In genomic region chr19:5934779-5935472, GRCh38 we compare ENCODE assay signal across 13 cellular contexts. TPM values are rescaled to one million over a fixed set of nuclear protein-coding genes. Genes with fewer than 3 reads are reported as not detected.
DNase-seq lines count a peak whose midpoint lies in the region; ATAC-seq and TF ChIP-seq lines count a peak whose summit lies in the region.
"Had no signal": no experiment of that assay in that cellular context is flagged by ENCODE, and none has a peak within 500 bp of the region (broad histone marks: within the 10 kb centered on the region; RNA-seq: fewer than 3 reads in every experiment).

No MANE protein-coding gene starts in this region.

- TF ChIP-seq CTCF in AG10803 (conservative IDR thresholded peaks at IDR 0.05; ENCODE audit: low read length) (no peak), fibroblast of mammary gland (conservative IDR thresholded peaks at IDR 0.05; ENCODE audit: control insufficient read depth, insufficient read depth, low read depth, low read length) (no peak), omental fat pad (IDR thresholded peaks at IDR 0.05) (no peak), testis (IDR thresholded peaks at IDR 0.05) (no peak)

- no peaks in the 10 kb centered on the region for H3K36me3 ChIP-seq in testis (ENCODE audit: low read depth, missing control alignments)

- H3K9me3 ChIP-seq in testis: no peaks in the 10 kb centered on the region
- H3K9me3 ChIP-seq: SJSA1 had no signal

- peak; percentile 63 for DNase-seq in AG10803 (ENCODE audit: low read depth)
- DNase-seq in RPMI7951 (ENCODE audit: low read depth): peak; percentile 64
- peak; percentile 86 for DNase-seq in fibroblast of mammary gland (ENCODE audit: low read depth)
- DNase-seq in omental fat pad (ENCODE audit: low spot score): no peak
- no peak for DNase-seq in testis
- DNase-seq in C1 segment of cervical spinal cord (lab: John Stamatoyannopoulos, UW): no peak
- no peak for DNase-seq in A172 (ENCODE audit: low spot score)
- DNase-seq: activated CD8-positive, alpha-beta T cell treated with anti-CD3 and anti-CD28 coated beads, Interleukin-2, amount 10 ng/mL, durations not matched to agents 7 days and 5 days; central memory CD4-positive, alpha-beta T cell; immature natural killer cell; NCI-H2081 had no signal

- no peaks in the 10 kb centered on the region for H3K27me3 ChIP-seq in testis
- H3K27me3 ChIP-seq: SJSA1 had no signal

- ATAC-seq in omental fat pad (ENCODE audit: low FRiP score) (peak; percentile 27), HG02840 (IDR thresholded peaks at IDR 0.05; ENCODE audit: low FRiP score, unreplicated experiment) (no peak)
- ATAC-seq: activated CD8-positive, alpha-beta T cell treated with anti-CD3 and anti-CD28 coated beads, Interleukin-2, amount 10 ng/mL, durations not matched to agents 7 days and 5 days had no signal

- TF ChIP-seq POLR2A in testis (IDR thresholded peaks at IDR 0.05): no peak

- peaks cover 19% of the 10 kb centered on the region for H3K4me1 ChIP-seq in testis
- H3K4me1 ChIP-seq: SJSA1 had no signal

- no peak overlapping the region for H3K4me3 ChIP-seq in AG10803 (ENCODE audit: low read length)
- H3K4me3 ChIP-seq in fibroblast of mammary gland (ENCODE audit: control insufficient read depth, low read depth, low read length): peak overlapping the region; percentile 3
- H3K4me3 ChIP-seq in testis: no peak overlapping the region
- H3K4me3 ChIP-seq: SJSA1 had no signal

- 52% methylated on average over 16 of the region's 16 CpGs for WGBS in testis, 2 donors

- no peak overlapping the region for H3K27ac ChIP-seq in testis
- H3K27ac ChIP-seq: SJSA1 had no signal

- intact Hi-C loops in testis (cut with DNase I; ENCODE audit: low total_unique reads): no loop called here

RNA-seq across cellular contexts. Expression of gene CAPS, which starts 20.9 kb away (rescaled TPM):
- total RNA-seq in RPMI7951 (2014; rRNA removed; shearing (Covaris generic)): 1.6 and 1.8 TPM in 2 replicates
- total RNA-seq in omental fat pad: 1 to 10 TPM; 2.3 to 9.0 (median 4.6) TPM
- 10 to 100 TPM in 1 of 2 donors, 1 to 10 TPM in 1; 9.4 to 13.9 TPM for total RNA-seq in testis
- 20.9 TPM for polyA plus RNA-seq in testis (ENCODE audit: insufficient read depth, low read depth, low replicate concordance)
- total RNA-seq in A172 (2014; rRNA removed; shearing (Covaris generic)): 12.0 and 15.0 TPM in 2 replicates

RNA-seq across cellular contexts. Expression of gene VMAC, which starts 30.3 kb away (rescaled TPM):
- 1.4 and 1.5 TPM in 2 replicates for total RNA-seq in RPMI7951 (2014; rRNA removed; shearing (Covaris generic))
- 10 to 100 TPM in 1 of 4 donors, 1 to 10 TPM in 3; 2.0 to 10.4 (median 4.6) TPM for total RNA-seq in omental fat pad
- total RNA-seq in testis: 1 to 10 TPM; 7.4 to 7.7 TPM
- polyA plus RNA-seq in testis (ENCODE audit: insufficient read depth, low read depth, low replicate concordance): 3.4 TPM
- 3.0 and 3.2 TPM in 2 replicates for total RNA-seq in A172 (2014; rRNA removed; shearing (Covaris generic))

RNA-seq across cellular contexts. Expression of gene NDUFA11, which starts 31.3 kb away (rescaled TPM):
- 470 and 521 TPM in 2 replicates for total RNA-seq in RPMI7951 (2014; rRNA removed; shearing (Covaris generic))
- total RNA-seq in omental fat pad: 100 to 1,000 TPM; 134 to 234 (median 190) TPM
- total RNA-seq in testis: 100 to 1,000 TPM; 167 to 194 TPM
- polyA plus RNA-seq in testis (ENCODE audit: insufficient read depth, low read depth, low replicate concordance): 170 TPM
- 208 and 242 TPM in 2 replicates for total RNA-seq in A172 (2014; rRNA removed; shearing (Covaris generic))

RNA-seq across cellular contexts. Expression of gene RANBP3, which starts 43.0 kb away (rescaled TPM):
- total RNA-seq in RPMI7951 (2014; rRNA removed; shearing (Covaris generic)): 54.9 and 62.6 TPM in 2 replicates
- 10 to 100 TPM; 43.8 to 60.1 (median 45.9) TPM for total RNA-seq in omental fat pad
- total RNA-seq in testis: 100 to 1,000 TPM; 145 to 148 TPM
- polyA plus RNA-seq in testis (ENCODE audit: insufficient read depth, low read depth, low replicate concordance): 142 TPM
- 88.2 and 89.7 TPM in 2 replicates for total RNA-seq in A172 (2014; rRNA removed; shearing (Covaris generic))

Comparison
In these comparisons a context has a peak if more than half of its experiments do, and no peak if none do; other contexts are left out.
1. DNase-seq: peak in AG10803 (single experiment), RPMI7951 (single experiment) and fibroblast of mammary gland (single experiment); none in omental fat pad (single experiment), testis (single experiment), C1 segment of cervical spinal cord (0 of 14) and A172 (single experiment).